In the genomic region with DNA sequence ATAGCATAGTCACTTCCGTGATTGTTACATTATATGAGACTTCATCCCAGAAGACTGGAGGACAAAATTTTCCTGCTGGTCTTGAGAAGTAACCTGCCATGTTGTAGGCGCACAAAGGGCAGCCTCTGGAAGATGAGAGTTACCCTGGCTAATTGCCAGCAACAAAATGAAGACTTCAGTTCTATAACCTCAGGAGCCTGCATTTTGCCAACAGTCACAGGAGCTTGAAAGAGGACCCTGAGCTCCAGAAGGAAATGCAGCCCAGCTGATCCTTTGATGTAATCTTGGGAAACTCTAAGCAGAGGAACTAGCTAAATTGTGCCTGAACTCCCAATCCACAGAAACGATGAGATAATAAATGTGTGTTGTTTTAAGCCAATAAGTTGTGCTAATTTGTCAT, we compare ENCODE assay signal across 19 cellular contexts.
"Had no signal": no experiment of that assay in that cellular context is flagged by ENCODE, and none has a peak within 500 bp of the region (broad histone marks: within the 10 kb centered on the region; RNA-seq: fewer than 3 reads in every experiment).

No MANE protein-coding gene starts in this region.

- H3K36me3 ChIP-seq: right lobe of liver, tibial nerve had no signal

- H3K4me3 ChIP-seq: body of pancreas, mucosa of descending colon, psoas muscle, right lobe of liver, tibial nerve had no signal

- H3K9me3 ChIP-seq: body of pancreas, mucosa of descending colon, psoas muscle, right lobe of liver had no signal

- DNase-seq: activated CD4-positive, alpha-beta T cell treated with anti-CD3 and anti-CD28 coated beads, Interleukin-2, amount 50 U/mL, for 48 hours; activated CD4-positive, CD25-positive, alpha-beta regulatory T cell treated with anti-CD3 and anti-CD28 coated beads, Interleukin-2, amount 50 U/mL, for 72 hours; activated CD8-positive, alpha-beta memory T cell treated with anti-CD3 and anti-CD28 coated beads, Interleukin-2, amount 10 ng/mL, durations not matched to agents 7 days and 5 days; activated effector memory CD4-positive, alpha-beta T cell treated with anti-CD3 and anti-CD28 coated beads, Interleukin-2, amount 50 U/mL, for 16 hours; activated T-cell treated with anti-CD3 and anti-CD28 coated beads, Interleukin-2, amount 50 U/mL, for 24 hours; amniotic stem cell; body of pancreas; dermis blood vessel endothelial cell; erythroblast; hippocampal formation; immature natural killer cell; left cardiac atrium; mucosa of descending colon; naive thymus-derived CD8-positive, alpha-beta T cell; occipital lobe; psoas muscle; right lobe of liver; stimulated activated naive B cell treated with anti-CD40 and anti-IgM and Interleukin-4, amounts not matched to agents 10 μg/mL and 1 μg/mL and 100 μg/mL, for 72 hours had no signal

- H3K4me1 ChIP-seq: body of pancreas, psoas muscle, right lobe of liver, tibial nerve had no signal

- H3K27ac ChIP-seq: body of pancreas, psoas muscle, right lobe of liver, tibial nerve had no signal

- H3K27me3 ChIP-seq: body of pancreas, right lobe of liver, tibial nerve had no signal
